21 cellular contexts compared by ENCODE assay signal in genomic region chr1:43931711-43932660, GRCh38. TPM values are rescaled to one million over a fixed set of nuclear protein-coding genes. Genes with fewer than 3 reads are reported as not detected.
DNase-seq lines count a peak whose midpoint lies in the region; FAIRE-seq and TF ChIP-seq lines count a peak whose summit lies in the region.
"Had no signal": no experiment of that assay in that cellular context is flagged by ENCODE, and none has a peak within 500 bp of the region (broad histone marks: within the 10 kb centered on the region; RNA-seq: fewer than 3 reads in every experiment).

No MANE protein-coding gene starts in this region.

- H3K79me1 ChIP-seq in neuronal stem cell (ENCODE audit: low read depth, low read length), result peaks cover 1% of the 10 kb centered on the region

- H3K27me3 ChIP-seq in NT2/D1 (ENCODE audit: insufficient read depth, insufficient read length) (peaks cover 23% of the 10 kb centered on the region), astrocyte (ENCODE audit: insufficient read depth, low read length) (no peaks in the 10 kb centered on the region), neuronal stem cell (ENCODE audit: control insufficient read depth in 3 of 3, insufficient read depth in 3 of 3, low read depth in 1 of 3, low read length in 3 of 3) (peaks cover 4 to 22% (median 10%) of the 10 kb centered on the region in 3 experiments)
- H3K27me3 ChIP-seq: pancreas had no signal

- H3K18ac ChIP-seq in neuronal stem cell (ENCODE audit: low read length), result no peak overlapping the region

- H2BK120ac ChIP-seq in neuronal stem cell (ENCODE audit: low read depth, low read length), result no peak overlapping the region

- H3K23ac ChIP-seq in neuronal stem cell (ENCODE audit: low read depth, low read length, poor library complexity), result peak overlapping the region; percentile 3

- H3K36me3 Mint-ChIP-seq in astrocyte (ENCODE audit: low read depth, unreplicated experiment), result peaks cover 9% of the 10 kb centered on the region
- H3K36me3 Mint-ChIP-seq in nephron progenitor cell (ENCODE audit: low read depth), result peaks cover 15% of the 10 kb centered on the region
- H3K36me3 Mint-ChIP-seq: activated naive CD8-positive, alpha-beta T cell treated with anti-CD3 and anti-CD28 coated beads, Interleukin-2, amount 10 ng/mL, durations not matched to agents 7 days and 5 days had no signal

- H2AFZ ChIP-seq in astrocyte (ENCODE audit: low read depth, low read length) (no peak overlapping the region), neuronal stem cell (ENCODE audit: low read length) (no peak overlapping the region)

- no peak overlapping the region for H3K4me3 ChIP-seq in NT2/D1 (ENCODE audit: insufficient read length, low read depth)
- H3K4me3 ChIP-seq in astrocyte (ENCODE audit: insufficient read depth, low read depth, low read length), result no peak overlapping the region
- H3K4me3 ChIP-seq in neuronal stem cell (ENCODE audit: low read length in 2 of 2), result no peak overlapping the region
- H3K4me3 ChIP-seq: right atrium auricular region, spleen, suprapubic skin had no signal

- no peak overlapping the region for H3K4ac ChIP-seq in neuronal stem cell (ENCODE audit: low read length)

- H4K8ac ChIP-seq in neuronal stem cell (ENCODE audit: low read depth, low read length), result peak overlapping the region; percentile 25

- H3K14ac ChIP-seq in neuronal stem cell (ENCODE audit: low read length), result no peak overlapping the region

- no CpG with 5 or more reads among the region's 13 CpGs for WGBS in neuronal stem cell (ENCODE audit: extremely low coverage in 2 of 2, insufficient read length in 2 of 2, insufficient replicate concordance in 1 of 2), 2 donors

- H3K4me1 Mint-ChIP-seq in astrocyte (ENCODE audit: low read depth, unreplicated experiment) (peaks cover 23% of the 10 kb centered on the region), nephron progenitor cell (peaks cover 16% of the 10 kb centered on the region)

- H3K4me1 ChIP-seq in NT2/D1 (ENCODE audit: insufficient read depth, insufficient read length) (peaks cover 56% of the 10 kb centered on the region), astrocyte (ENCODE audit: insufficient read depth, low read length) (peaks cover 27% of the 10 kb centered on the region), neuronal stem cell (ENCODE audit: control insufficient read depth in 2 of 2, insufficient read depth in 1 of 2, low read depth in 1 of 2, low read length in 2 of 2) (peaks cover 8 to 23% of the 10 kb centered on the region in 2 donors)

- H2BK5ac ChIP-seq in neuronal stem cell (ENCODE audit: low read length), result no peak overlapping the region

- no peak overlapping the region for H3K27ac ChIP-seq in astrocyte (ENCODE audit: low read depth, low read length)
- no peak overlapping the region for H3K27ac ChIP-seq in neuronal stem cell (replicated peaks; ENCODE audit: low read length)
- no peak overlapping the region for H3K27ac ChIP-seq in substantia nigra (ENCODE audit: low read depth, low read length, poor library complexity, severe bottlenecking)
- H3K27ac ChIP-seq: pancreas, right atrium auricular region, spleen, suprapubic skin had no signal

- H3K4me2 ChIP-seq in astrocyte (ENCODE audit: low read length) (peak overlapping the region; percentile 85), neuronal stem cell (ENCODE audit: insufficient read depth, low read length, poor library complexity, severe bottlenecking) (no peak overlapping the region)

- no peak for TF ChIP-seq POLR2A in GM12891 (IDR thresholded peaks at IDR 0.05; ENCODE audit: low read depth, low read length)

- H3K27me3 Mint-ChIP-seq in astrocyte (ENCODE audit: low read depth, unreplicated experiment) (peaks cover 2% of the 10 kb centered on the region), nephron progenitor cell (ENCODE audit: low read depth, poor library complexity) (peaks cover 41% of the 10 kb centered on the region)

- H4K20me1 ChIP-seq in astrocyte (ENCODE audit: insufficient read depth, low read length), result peaks cover 8% of the 10 kb centered on the region

- H3K9ac ChIP-seq in NT2/D1 (ENCODE audit: insufficient read length, low read depth) (peak overlapping the region; percentile 3), astrocyte (ENCODE audit: low read length) (no peak overlapping the region), neuronal stem cell (ENCODE audit: low read depth, low read length, poor library complexity) (no peak overlapping the region)

- H3K4me3 Mint-ChIP-seq in astrocyte (ENCODE audit: unreplicated experiment), result no peak overlapping the region
- H3K4me3 Mint-ChIP-seq in nephron progenitor cell, result no peak overlapping the region
- H3K4me3 Mint-ChIP-seq: activated naive CD8-positive, alpha-beta T cell treated with anti-CD3 and anti-CD28 coated beads, Interleukin-2, amount 10 ng/mL, durations not matched to agents 7 days and 5 days; stimulated activated memory B cell treated with anti-CD40 and anti-IgM and Interleukin-4, amounts not matched to agents 10 μg/mL and 1 μg/mL and 100 μg/mL, for 72 hours had no signal

- peaks cover 15% of the 10 kb centered on the region for H3K36me3 ChIP-seq in NT2/D1 (ENCODE audit: insufficient read depth, insufficient read length, low read length)
- H3K36me3 ChIP-seq in astrocyte (ENCODE audit: insufficient read depth, low read length), result no peaks in the 10 kb centered on the region
- peaks cover 0 to 8% of the 10 kb centered on the region in 2 donors for H3K36me3 ChIP-seq in neuronal stem cell (replicated peaks in 1 of 2; ENCODE audit: control insufficient read depth in 2 of 2, insufficient read depth in 2 of 2, low read length in 2 of 2)
- H3K36me3 ChIP-seq: pancreas, right atrium auricular region, suprapubic skin had no signal

- H3K79me2 ChIP-seq in astrocyte (ENCODE audit: insufficient read depth, low read length), result no peaks in the 10 kb centered on the region

- H3K27ac Mint-ChIP-seq in astrocyte (ENCODE audit: unreplicated experiment), result no peak overlapping the region
- no peak overlapping the region for H3K27ac Mint-ChIP-seq in nephron progenitor cell
- H3K27ac Mint-ChIP-seq: activated naive CD8-positive, alpha-beta T cell treated with anti-CD3 and anti-CD28 coated beads, Interleukin-2, amount 10 ng/mL, durations not matched to agents 7 days and 5 days; stimulated activated memory B cell treated with anti-CD40 and anti-IgM and Interleukin-4, amounts not matched to agents 10 μg/mL and 1 μg/mL and 100 μg/mL, for 72 hours had no signal

- DNase-seq in GM12891 (ENCODE audit: insufficient read length, low spot score), result no peak
- DNase-seq in NT2/D1 (ENCODE audit: low read depth, low spot score), result no peak
- DNase-seq in astrocyte (ENCODE audit: low read depth), result no peak
- no peak for DNase-seq in neuronal stem cell (ENCODE audit: low spot score)
- DNase-seq in substantia nigra (lab: John Stamatoyannopoulos, UW), result no peak
- DNase-seq in nephron progenitor cell, result no peak
- DNase-seq in GM19238 (ENCODE audit: insufficient read length, low spot score), result no peak
- no peak for DNase-seq in H4 (ENCODE audit: low spot score)
- DNase-seq: activated CD4-positive, alpha-beta T cell treated with anti-CD3 and anti-CD28 coated beads, Interleukin-2, amount 50 U/mL, for 48 hours; activated naive CD8-positive, alpha-beta T cell treated with anti-CD3 and anti-CD28 coated beads, Interleukin-2, amount 10 ng/mL, durations not matched to agents 7 days and 5 days; Caco-2; KBM-7; left colon; pancreas; Right ventricle myocardium superior; spleen; stimulated activated CD4-positive, alpha-beta T cell treated with anti-CD3 and anti-CD28 coated beads, Interleukin-2, amount 100 ng/mL, for 48 hours had no signal

- TF ChIP-seq CTCF in astrocyte (IDR thresholded peaks at IDR 0.05; ENCODE audit: insufficient read depth, low read depth, low read length), result no peak
- no peak for TF ChIP-seq CTCF in nephron progenitor cell (IDR thresholded peaks at IDR 0.05)

- no peak overlapping the region for H2AK5ac ChIP-seq in neuronal stem cell (ENCODE audit: low read depth, low read length)

- no peak overlapping the region for H4K91ac ChIP-seq in neuronal stem cell (ENCODE audit: low read depth, low read length, poor library complexity)

- H3K9me3 Mint-ChIP-seq in astrocyte (ENCODE audit: unreplicated experiment) (peaks cover 5% of the 10 kb centered on the region), nephron progenitor cell (no peaks in the 10 kb centered on the region)
- H3K9me3 Mint-ChIP-seq: activated naive CD8-positive, alpha-beta T cell treated with anti-CD3 and anti-CD28 coated beads, Interleukin-2, amount 10 ng/mL, durations not matched to agents 7 days and 5 days; stimulated activated memory B cell treated with anti-CD40 and anti-IgM and Interleukin-4, amounts not matched to agents 10 μg/mL and 1 μg/mL and 100 μg/mL, for 72 hours had no signal

- H2BK12ac ChIP-seq in neuronal stem cell (ENCODE audit: low read length), result no peak overlapping the region

- H2BK15ac ChIP-seq in neuronal stem cell (ENCODE audit: low read length), result no peak overlapping the region

- FAIRE-seq in GM12891 (lab: Jason Lieb, UNC) (no peak), astrocyte (lab: Jason Lieb, UNC) (no peak)
- FAIRE-seq: pancreas had no signal

- H3K9me3 ChIP-seq in NT2/D1 (ENCODE audit: insufficient read depth, low read length) (no peaks in the 10 kb centered on the region), astrocyte (ENCODE audit: insufficient read depth, low read depth, low read length) (no peaks in the 10 kb centered on the region), neuronal stem cell (replicated peaks in 1 of 2; ENCODE audit: control insufficient read depth in 2 of 2, insufficient read depth in 1 of 2, low read depth in 1 of 2, low read length in 2 of 2) (no peaks in the 10 kb centered on the region)
- H3K9me3 ChIP-seq: Caco-2, pancreas, right atrium auricular region, spleen, suprapubic skin had no signal

RNA-seq across cellular contexts. Expression of gene ARTN, which starts 1.6 kb away (rescaled TPM):
- 2.9 TPM for polyA plus RNA-seq in GM12891 (2012; ENCODE audit: low read depth, missing spikeins)
- total RNA-seq in astrocyte, result 1.2 and 1.5 TPM in 2 replicates
- polyA plus RNA-seq in neuronal stem cell (2013, experiment 1 of 2), result 2.7 TPM
- polyA plus RNA-seq in neuronal stem cell (2013, experiment 2 of 2), result 2.4 TPM
- total RNA-seq in H4 (2014; rRNA removed; shearing (Covaris generic)), result 0.25 TPM in 1 of 2 replicates, not detected in the other
- total RNA-seq: Caco-2, HT-29, Right ventricle myocardium superior had no signal

RNA-seq across cellular contexts. Expression of gene IPO13, which starts 14.8 kb away (rescaled TPM):
- 9.3 TPM for polyA plus RNA-seq in GM12891 (2012; ENCODE audit: low read depth, missing spikeins)
- total RNA-seq in astrocyte, result 31.0 and 36.1 TPM in 2 replicates
- polyA plus RNA-seq in neuronal stem cell (2013, experiment 1 of 2), result 9.3 TPM
- 9.1 TPM for polyA plus RNA-seq in neuronal stem cell (2013, experiment 2 of 2)
- total RNA-seq in H4 (2014; rRNA removed; shearing (Covaris generic)), result 18.8 and 22.6 TPM in 2 replicates

RNA-seq across cellular contexts. Expression of gene DPH2, which starts 37.8 kb away (rescaled TPM):
- polyA plus RNA-seq in GM12891 (2012; ENCODE audit: low read depth, missing spikeins), result 25.5 TPM
- 26.9 and 31.6 TPM in 2 replicates for total RNA-seq in astrocyte
- polyA plus RNA-seq in neuronal stem cell (2013, experiment 1 of 2), result 11.1 TPM
- polyA plus RNA-seq in neuronal stem cell (2013, experiment 2 of 2), result 11.6 TPM
- 28.5 and 44.1 TPM in 2 replicates for total RNA-seq in H4 (2014; rRNA removed; shearing (Covaris generic))

RNA-seq across cellular contexts. Expression of gene ATP6V0B, which starts 42.8 kb away (rescaled TPM):
- 66.5 TPM for polyA plus RNA-seq in GM12891 (2012; ENCODE audit: low read depth, missing spikeins)
- total RNA-seq in astrocyte, result 175 and 202 TPM in 2 replicates
- 44.2 TPM for polyA plus RNA-seq in neuronal stem cell (2013, experiment 1 of 2)
- 41.9 TPM for polyA plus RNA-seq in neuronal stem cell (2013, experiment 2 of 2)
- total RNA-seq in H4 (2014; rRNA removed; shearing (Covaris generic)), result 193 and 213 TPM in 2 replicates

RNA-seq across cellular contexts. Expression of gene B4GALT2, which starts 47.0 kb away (rescaled TPM):
- 15.6 TPM for polyA plus RNA-seq in GM12891 (2012; ENCODE audit: low read depth, missing spikeins)
- total RNA-seq in astrocyte, result 56.6 and 56.9 TPM in 2 replicates
- polyA plus RNA-seq in neuronal stem cell (2013, experiment 1 of 2), result 64.3 TPM
- polyA plus RNA-seq in neuronal stem cell (2013, experiment 2 of 2), result 60.7 TPM
- total RNA-seq in H4 (2014; rRNA removed; shearing (Covaris generic)), result 87.5 and 92.8 TPM in 2 replicates
